1 cellular context compared by ENCODE assay signal in the genomic region with DNA sequence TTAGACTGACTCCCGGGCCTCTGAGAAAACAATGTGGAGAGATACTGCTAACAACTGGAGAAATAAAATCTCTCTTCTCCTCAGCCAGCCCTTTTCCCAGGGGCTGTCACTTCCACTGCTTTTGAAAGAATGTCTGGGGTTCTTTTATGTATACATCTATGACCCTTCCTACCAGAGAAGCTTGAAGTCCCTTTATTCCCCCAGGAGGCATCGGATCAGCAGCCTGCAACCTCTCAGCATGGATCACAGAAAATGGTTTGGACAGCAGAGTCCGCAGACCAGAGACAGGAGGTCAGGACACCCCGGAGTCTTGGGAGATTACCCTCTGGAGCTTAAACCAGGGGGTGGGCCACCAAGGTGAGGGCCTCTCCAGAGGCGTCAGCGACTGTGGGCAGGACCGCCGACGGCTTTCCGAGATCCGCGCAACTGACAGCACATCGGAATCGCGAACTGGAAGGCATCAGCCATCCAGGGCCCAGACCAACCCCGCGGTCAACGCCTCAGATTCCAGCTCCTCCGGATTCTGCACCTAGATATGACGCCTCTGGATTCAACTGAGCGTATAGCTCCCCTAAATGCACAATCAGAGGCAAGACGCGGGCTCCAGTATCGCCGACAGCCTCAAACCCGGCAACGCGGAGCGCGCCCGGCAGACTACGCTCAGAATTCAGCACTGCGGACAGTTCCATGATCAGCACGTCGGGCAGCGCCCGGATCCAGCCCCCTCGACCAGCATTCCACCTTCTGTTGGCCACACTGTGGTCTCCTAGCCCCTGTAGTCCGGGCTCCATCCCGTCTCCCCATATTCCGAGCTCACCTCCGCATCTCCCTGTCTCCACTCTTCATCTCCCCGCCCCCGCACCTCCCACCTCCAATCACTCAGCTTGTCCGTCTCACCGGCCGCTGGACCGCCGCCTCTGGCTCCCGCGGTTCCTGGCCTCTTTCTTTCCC.
A peak's percentile ranks its signal among the peaks of the same experiment; 100 is the strongest.
TF ChIP-seq lines count a peak whose summit lies in the region.

No MANE protein-coding gene starts in this region.

TF ChIP-seq in K562, 482 proteins besides CTCF, POLR2A, EP300 and RAD21 (continued from another document and continues in another):
- TF ChIP-seq, protein P1, sequence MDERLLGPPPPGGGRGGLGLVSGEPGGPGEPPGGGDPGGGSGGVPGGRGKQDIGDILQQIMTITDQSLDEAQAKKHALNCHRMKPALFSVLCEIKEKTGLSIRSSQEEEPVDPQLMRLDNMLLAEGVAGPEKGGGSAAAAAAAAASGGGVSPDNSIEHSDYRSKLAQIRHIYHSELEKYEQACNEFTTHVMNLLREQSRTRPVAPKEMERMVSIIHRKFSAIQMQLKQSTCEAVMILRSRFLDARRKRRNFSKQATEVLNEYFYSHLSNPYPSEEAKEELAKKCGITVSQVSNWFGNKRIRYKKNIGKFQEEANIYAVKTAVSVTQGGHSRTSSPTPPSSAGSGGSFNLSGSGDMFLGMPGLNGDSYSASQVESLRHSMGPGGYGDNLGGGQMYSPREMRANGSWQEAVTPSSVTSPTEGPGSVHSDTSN (CRISPR knock-in tag; IDR thresholded peaks at IDR 0.05; ENCODE audit: low read depth): peak; percentile 81
- TF ChIP-seq, protein P1 (tag; conservative IDR thresholded peaks at IDR 0.05; ENCODE audit: low read depth): 0 out of 2 replicates have a peak, but pooled peaks have one; percentile 8
- TF ChIP-seq ZNF197 (CRISPR knock-in tag; IDR thresholded peaks at IDR 0.05; ENCODE audit: low read depth) (peak; percentile 93), ILK (tag; IDR thresholded peaks at IDR 0.05; ENCODE audit: borderline replicate concordance, low read depth) (no peak), KLF10 (CRISPR knock-in tag; IDR thresholded peaks at IDR 0.05) (no peak), SRSF3 (IDR thresholded peaks at IDR 0.05; ENCODE audit: insufficient read depth, low read length) (no peak), ZEB2 (IDR thresholded peaks at IDR 0.05) (no peak), ZNF589 (CRISPR knock-in tag; IDR thresholded peaks at IDR 0.05; ENCODE audit: low read depth) (peak; percentile 81; the same call in 1 of the 2 replicates), CCAR2 (IDR thresholded peaks at IDR 0.05; ENCODE audit: low read depth, low read length) (no peak), STAT5A (IDR thresholded peaks at IDR 0.05; ENCODE audit: borderline replicate concordance, low read length) (no peak), U2AF2 (optimal IDR thresholded peaks at IDR 0.05; ENCODE audit: low read depth, low read length) (no peak), JUN (IDR thresholded peaks at IDR 0.05; ENCODE audit: borderline replicate concordance, low read depth, low read length) (no peak), JUN (CRISPR knock-in tag; IDR thresholded peaks at IDR 0.05; ENCODE audit: borderline replicate concordance) (peak; percentile 99), POLR2B (IDR thresholded peaks at IDR 0.05; ENCODE audit: low read depth, partially characterized antibody) (no peak), RNF2 (IDR thresholded peaks at IDR 0.05) (no peak), ZNF696 (CRISPR knock-in tag; conservative IDR thresholded peaks at IDR 0.05) (no peak), RBM25 (IDR thresholded peaks at IDR 0.05; ENCODE audit: low read depth, low read length, severe bottlenecking) (no peak), ZNF347 (CRISPR knock-in tag; IDR thresholded peaks at IDR 0.05; ENCODE audit: low read depth) (no peak), FOXK1 (CRISPR knock-in tag; IDR thresholded peaks at IDR 0.05; ENCODE audit: borderline replicate concordance) (peak; percentile 99), POLR2G (IDR thresholded peaks at IDR 0.05; ENCODE audit: low read depth, low read length) (no peak), HLTF (IDR thresholded peaks at IDR 0.05) (no peak), TEAD1 (CRISPR knock-in tag; IDR thresholded peaks at IDR 0.05) (peak; percentile 71 to 99; a peak in 3 of 4 replicates), TGIF2 (CRISPR knock-in tag; IDR thresholded peaks at IDR 0.05) (peak; percentile 99), NBN (IDR thresholded peaks at IDR 0.05; ENCODE audit: low read depth) (no peak), TBL1XR1 (IDR thresholded peaks at IDR 0.05; ENCODE audit: low read length in 2 of 2) (no peak), CBX1 (IDR thresholded peaks at IDR 0.05; ENCODE audit: low read depth) (no peak), COPS2 (conservative IDR thresholded peaks at IDR 0.05) (no peak), NR2F6 (CRISPR knock-in tag; IDR thresholded peaks at IDR 0.05) (no peak), HEY1 (CRISPR knock-in tag; IDR thresholded peaks at IDR 0.05; ENCODE audit: borderline replicate concordance) (no peak), FOSL1 (tag; conservative IDR thresholded peaks at IDR 0.05) (no peak), ZNF408 (CRISPR knock-in tag; IDR thresholded peaks at IDR 0.05; ENCODE audit: low read depth) (no peak), ZNF584 (CRISPR knock-in tag; IDR thresholded peaks at IDR 0.05; ENCODE audit: low read depth) (peak; percentile 79), KDM2B (CRISPR knock-in tag; IDR thresholded peaks at IDR 0.05) (no peak), HIVEP1 (CRISPR knock-in tag; IDR thresholded peaks at IDR 0.05) (no peak), ARID1B (IDR thresholded peaks at IDR 0.05) (no peak), SLC30A9 (CRISPR knock-in tag; IDR thresholded peaks at IDR 0.05) (no peak)
- TF ChIP-seq, protein P2, sequence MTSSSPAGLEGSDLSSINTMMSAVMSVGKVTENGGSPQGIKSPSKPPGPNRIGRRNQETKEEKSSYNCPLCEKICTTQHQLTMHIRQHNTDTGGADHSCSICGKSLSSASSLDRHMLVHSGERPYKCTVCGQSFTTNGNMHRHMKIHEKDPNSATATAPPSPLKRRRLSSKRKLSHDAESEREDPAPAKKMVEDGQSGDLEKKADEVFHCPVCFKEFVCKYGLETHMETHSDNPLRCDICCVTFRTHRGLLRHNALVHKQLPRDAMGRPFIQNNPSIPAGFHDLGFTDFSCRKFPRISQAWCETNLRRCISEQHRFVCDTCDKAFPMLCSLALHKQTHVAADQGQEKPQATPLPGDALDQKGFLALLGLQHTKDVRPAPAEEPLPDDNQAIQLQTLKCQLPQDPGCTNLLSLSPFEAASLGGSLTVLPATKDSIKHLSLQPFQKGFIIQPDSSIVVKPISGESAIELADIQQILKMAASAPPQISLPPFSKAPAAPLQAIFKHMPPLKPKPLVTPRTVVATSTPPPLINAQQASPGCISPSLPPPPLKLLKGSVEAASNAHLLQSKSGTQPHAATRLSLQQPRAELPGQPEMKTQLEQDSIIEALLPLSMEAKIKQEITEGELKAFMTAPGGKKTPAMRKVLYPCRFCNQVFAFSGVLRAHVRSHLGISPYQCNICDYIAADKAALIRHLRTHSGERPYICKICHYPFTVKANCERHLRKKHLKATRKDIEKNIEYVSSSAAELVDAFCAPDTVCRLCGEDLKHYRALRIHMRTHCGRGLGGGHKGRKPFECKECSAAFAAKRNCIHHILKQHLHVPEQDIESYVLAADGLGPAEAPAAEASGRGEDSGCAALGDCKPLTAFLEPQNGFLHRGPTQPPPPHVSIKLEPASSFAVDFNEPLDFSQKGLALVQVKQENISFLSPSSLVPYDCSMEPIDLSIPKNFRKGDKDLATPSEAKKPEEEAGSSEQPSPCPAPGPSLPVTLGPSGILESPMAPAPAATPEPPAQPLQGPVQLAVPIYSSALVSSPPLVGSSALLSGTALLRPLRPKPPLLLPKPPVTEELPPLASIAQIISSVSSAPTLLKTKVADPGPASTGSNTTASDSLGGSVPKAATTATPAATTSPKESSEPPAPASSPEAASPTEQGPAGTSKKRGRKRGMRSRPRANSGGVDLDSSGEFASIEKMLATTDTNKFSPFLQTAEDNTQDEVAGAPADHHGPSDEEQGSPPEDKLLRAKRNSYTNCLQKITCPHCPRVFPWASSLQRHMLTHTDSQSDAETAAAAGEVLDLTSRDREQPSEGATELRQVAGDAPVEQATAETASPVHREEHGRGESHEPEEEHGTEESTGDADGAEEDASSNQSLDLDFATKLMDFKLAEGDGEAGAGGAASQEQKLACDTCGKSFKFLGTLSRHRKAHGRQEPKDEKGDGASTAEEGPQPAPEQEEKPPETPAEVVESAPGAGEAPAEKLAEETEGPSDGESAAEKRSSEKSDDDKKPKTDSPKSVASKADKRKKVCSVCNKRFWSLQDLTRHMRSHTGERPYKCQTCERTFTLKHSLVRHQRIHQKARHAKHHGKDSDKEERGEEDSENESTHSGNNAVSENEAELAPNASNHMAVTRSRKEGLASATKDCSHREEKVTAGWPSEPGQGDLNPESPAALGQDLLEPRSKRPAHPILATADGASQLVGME (CRISPR knock-in tag; IDR thresholded peaks at IDR 0.05): no peak
- TF ChIP-seq, protein P3, sequence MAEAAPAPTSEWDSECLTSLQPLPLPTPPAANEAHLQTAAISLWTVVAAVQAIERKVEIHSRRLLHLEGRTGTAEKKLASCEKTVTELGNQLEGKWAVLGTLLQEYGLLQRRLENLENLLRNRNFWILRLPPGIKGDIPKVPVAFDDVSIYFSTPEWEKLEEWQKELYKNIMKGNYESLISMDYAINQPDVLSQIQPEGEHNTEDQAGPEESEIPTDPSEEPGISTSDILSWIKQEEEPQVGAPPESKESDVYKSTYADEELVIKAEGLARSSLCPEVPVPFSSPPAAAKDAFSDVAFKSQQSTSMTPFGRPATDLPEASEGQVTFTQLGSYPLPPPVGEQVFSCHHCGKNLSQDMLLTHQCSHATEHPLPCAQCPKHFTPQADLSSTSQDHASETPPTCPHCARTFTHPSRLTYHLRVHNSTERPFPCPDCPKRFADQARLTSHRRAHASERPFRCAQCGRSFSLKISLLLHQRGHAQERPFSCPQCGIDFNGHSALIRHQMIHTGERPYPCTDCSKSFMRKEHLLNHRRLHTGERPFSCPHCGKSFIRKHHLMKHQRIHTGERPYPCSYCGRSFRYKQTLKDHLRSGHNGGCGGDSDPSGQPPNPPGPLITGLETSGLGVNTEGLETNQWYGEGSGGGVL (CRISPR knock-in tag; IDR thresholded peaks at IDR 0.05): no peak
- TF ChIP-seq, protein P4, sequence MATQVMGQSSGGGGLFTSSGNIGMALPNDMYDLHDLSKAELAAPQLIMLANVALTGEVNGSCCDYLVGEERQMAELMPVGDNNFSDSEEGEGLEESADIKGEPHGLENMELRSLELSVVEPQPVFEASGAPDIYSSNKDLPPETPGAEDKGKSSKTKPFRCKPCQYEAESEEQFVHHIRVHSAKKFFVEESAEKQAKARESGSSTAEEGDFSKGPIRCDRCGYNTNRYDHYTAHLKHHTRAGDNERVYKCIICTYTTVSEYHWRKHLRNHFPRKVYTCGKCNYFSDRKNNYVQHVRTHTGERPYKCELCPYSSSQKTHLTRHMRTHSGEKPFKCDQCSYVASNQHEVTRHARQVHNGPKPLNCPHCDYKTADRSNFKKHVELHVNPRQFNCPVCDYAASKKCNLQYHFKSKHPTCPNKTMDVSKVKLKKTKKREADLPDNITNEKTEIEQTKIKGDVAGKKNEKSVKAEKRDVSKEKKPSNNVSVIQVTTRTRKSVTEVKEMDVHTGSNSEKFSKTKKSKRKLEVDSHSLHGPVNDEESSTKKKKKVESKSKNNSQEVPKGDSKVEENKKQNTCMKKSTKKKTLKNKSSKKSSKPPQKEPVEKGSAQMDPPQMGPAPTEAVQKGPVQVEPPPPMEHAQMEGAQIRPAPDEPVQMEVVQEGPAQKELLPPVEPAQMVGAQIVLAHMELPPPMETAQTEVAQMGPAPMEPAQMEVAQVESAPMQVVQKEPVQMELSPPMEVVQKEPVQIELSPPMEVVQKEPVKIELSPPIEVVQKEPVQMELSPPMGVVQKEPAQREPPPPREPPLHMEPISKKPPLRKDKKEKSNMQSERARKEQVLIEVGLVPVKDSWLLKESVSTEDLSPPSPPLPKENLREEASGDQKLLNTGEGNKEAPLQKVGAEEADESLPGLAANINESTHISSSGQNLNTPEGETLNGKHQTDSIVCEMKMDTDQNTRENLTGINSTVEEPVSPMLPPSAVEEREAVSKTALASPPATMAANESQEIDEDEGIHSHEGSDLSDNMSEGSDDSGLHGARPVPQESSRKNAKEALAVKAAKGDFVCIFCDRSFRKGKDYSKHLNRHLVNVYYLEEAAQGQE (CRISPR knock-in tag; IDR thresholded peaks at IDR 0.05; ENCODE audit: low read depth): peak; percentile 99
- TF ChIP-seq, protein P5, sequence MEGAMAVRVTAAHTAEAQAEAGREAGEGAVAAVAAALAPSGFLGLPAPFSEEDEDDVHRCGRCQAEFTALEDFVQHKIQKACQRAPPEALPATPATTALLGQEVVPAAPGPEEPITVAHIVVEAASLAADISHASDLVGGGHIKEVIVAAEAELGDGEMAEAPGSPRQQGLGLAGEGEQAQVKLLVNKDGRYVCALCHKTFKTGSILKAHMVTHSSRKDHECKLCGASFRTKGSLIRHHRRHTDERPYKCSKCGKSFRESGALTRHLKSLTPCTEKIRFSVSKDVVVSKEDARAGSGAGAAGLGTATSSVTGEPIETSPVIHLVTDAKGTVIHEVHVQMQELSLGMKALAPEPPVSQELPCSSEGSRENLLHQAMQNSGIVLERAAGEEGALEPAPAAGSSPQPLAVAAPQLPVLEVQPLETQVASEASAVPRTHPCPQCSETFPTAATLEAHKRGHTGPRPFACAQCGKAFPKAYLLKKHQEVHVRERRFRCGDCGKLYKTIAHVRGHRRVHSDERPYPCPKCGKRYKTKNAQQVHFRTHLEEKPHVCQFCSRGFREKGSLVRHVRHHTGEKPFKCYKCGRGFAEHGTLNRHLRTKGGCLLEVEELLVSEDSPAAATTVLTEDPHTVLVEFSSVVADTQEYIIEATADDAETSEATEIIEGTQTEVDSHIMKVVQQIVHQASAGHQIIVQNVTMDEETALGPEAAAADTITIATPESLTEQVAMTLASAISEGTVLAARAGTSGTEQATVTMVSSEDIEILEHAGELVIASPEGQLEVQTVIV (CRISPR knock-in tag; IDR thresholded peaks at IDR 0.05; ENCODE audit: borderline replicate concordance): no peak
- TF ChIP-seq, protein P6, sequence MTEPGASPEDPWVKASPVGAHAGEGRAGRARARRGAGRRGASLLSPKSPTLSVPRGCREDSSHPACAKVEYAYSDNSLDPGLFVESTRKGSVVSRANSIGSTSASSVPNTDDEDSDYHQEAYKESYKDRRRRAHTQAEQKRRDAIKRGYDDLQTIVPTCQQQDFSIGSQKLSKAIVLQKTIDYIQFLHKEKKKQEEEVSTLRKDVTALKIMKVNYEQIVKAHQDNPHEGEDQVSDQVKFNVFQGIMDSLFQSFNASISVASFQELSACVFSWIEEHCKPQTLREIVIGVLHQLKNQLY (CRISPR knock-in tag; conservative IDR thresholded peaks at IDR 0.05): peak in 1 of 2 experiments; percentile 99; a peak in 2 of 4 replicates
- TF ChIP-seq, protein P7, sequence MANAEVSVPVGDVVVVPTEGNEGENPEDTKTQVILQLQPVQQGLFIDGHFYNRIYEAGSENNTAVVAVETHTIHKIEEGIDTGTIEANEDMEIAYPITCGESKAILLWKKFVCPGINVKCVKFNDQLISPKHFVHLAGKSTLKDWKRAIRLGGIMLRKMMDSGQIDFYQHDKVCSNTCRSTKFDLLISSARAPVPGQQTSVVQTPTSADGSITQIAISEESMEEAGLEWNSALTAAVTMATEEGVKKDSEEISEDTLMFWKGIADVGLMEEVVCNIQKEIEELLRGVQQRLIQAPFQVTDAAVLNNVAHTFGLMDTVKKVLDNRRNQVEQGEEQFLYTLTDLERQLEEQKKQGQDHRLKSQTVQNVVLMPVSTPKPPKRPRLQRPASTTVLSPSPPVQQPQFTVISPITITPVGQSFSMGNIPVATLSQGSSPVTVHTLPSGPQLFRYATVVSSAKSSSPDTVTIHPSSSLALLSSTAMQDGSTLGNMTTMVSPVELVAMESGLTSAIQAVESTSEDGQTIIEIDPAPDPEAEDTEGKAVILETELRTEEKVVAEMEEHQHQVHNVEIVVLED (CRISPR knock-in tag; IDR thresholded peaks at IDR 0.05): no peak
